In genomic region chrX:37785569-37785968, GRCh38 we compare ENCODE assay signal across 15 cellular contexts. TPM values are rescaled to one million over a fixed set of nuclear protein-coding genes. Genes with fewer than 3 reads are reported as not detected.
DNase-seq lines count a peak whose midpoint lies in the region; ATAC-seq and TF ChIP-seq lines count a peak whose summit lies in the region.
"Had no signal": no experiment of that assay in that cellular context is flagged by ENCODE, and none has a peak within 500 bp of the region (broad histone marks: within the 10 kb centered on the region; RNA-seq: fewer than 3 reads in every experiment).

No MANE protein-coding gene starts in this region.

- no peaks in the 10 kb centered on the region for H3K4me1 ChIP-seq in PC-3 (ENCODE audit: insufficient read depth, low read length)
- H3K4me1 ChIP-seq: colonic mucosa, Peyer's patch, uterus had no signal

- H3K4me3 ChIP-seq in PC-3 (ENCODE audit: low read length) (no peak overlapping the region), fibroblast of mammary gland (ENCODE audit: control insufficient read depth, low read depth, low read length) (no peak overlapping the region)
- H3K4me3 ChIP-seq: colonic mucosa, Peyer's patch, uterus had no signal

- no peak overlapping the region for H3K27ac ChIP-seq in PC-3 (ENCODE audit: low read length)
- H3K27ac ChIP-seq: colonic mucosa, uterus, VCaP had no signal

- H2AFZ ChIP-seq in PC-3 (ENCODE audit: low read length) = no peak overlapping the region

- no peaks in the 10 kb centered on the region for H3K9me3 ChIP-seq in PC-3 (ENCODE audit: low read length)
- H3K9me3 ChIP-seq: colonic mucosa, Peyer's patch, uterus had no signal

- H3K4me2 ChIP-seq in PC-3 (ENCODE audit: low read length) = no peak overlapping the region

- H3K36me3 ChIP-seq in PC-3 (ENCODE audit: low read depth, low read length) = no peaks in the 10 kb centered on the region
- H3K36me3 ChIP-seq: colonic mucosa, Peyer's patch, uterus had no signal

- POLR2A ChIA-PET in PC-3 (lab: Charles Lee; ENCODE audit: unreplicated experiment) = no interaction called here

- DNase-seq in AML-193 (lab: John Stamatoyannopoulos, UW) = peak; percentile 75 to 81
- DNase-seq in HT1080 (ENCODE audit: low read depth) = peak; percentile 54
- DNase-seq in PC-3 = peak; percentile 33
- peak; percentile 1 for DNase-seq in fibroblast of mammary gland (ENCODE audit: low read depth)
- no peak for DNase-seq in HK-2 (ENCODE audit: unreplicated experiment)
- no peak for DNase-seq in NCI-H748 treated with DMSO at 0.1 percent for 48 hours (lab: John Stamatoyannopoulos, UW)
- no peak for DNase-seq in T1000 (lab: John Stamatoyannopoulos, UW)
- DNase-seq: colonic mucosa, EL, NCI-H2081 treated with DMSO at 0.1 percent for 48 hours, Peyer's patch, uterus had no signal

- TF ChIP-seq CTCF in PC-3 (conservative IDR thresholded peaks at IDR 0.05; ENCODE audit: low read depth, low read length) (no peak), fibroblast of mammary gland (conservative IDR thresholded peaks at IDR 0.05; ENCODE audit: control insufficient read depth, insufficient read depth, low read depth, low read length) (no peak)

- H3K79me2 ChIP-seq in PC-3 (ENCODE audit: low read length) = no peaks in the 10 kb centered on the region

- no peak overlapping the region for H3K9ac ChIP-seq in PC-3 (ENCODE audit: low read length)

- no peaks in the 10 kb centered on the region for H3F3A ChIP-seq in PC-3 (ENCODE audit: low read length, unreplicated experiment)

- no peaks in the 10 kb centered on the region for H4K20me1 ChIP-seq in PC-3 (ENCODE audit: low read length)

- H3K9me2 ChIP-seq in PC-3 (replicated peaks; ENCODE audit: low read length) = no peaks in the 10 kb centered on the region

- BruUV-seq in PC-3 (replicated peaks; lab: Mats Ljungman, UMichigan) = no TSS peak

- ATAC-seq in PC-3 (no peak), HG02970 (IDR thresholded peaks at IDR 0.05; ENCODE audit: low FRiP score, unreplicated experiment) (no peak)
- ATAC-seq: activated naive CD4-positive, alpha-beta T cell treated with anti-CD3 and anti-CD28 coated beads, Interleukin-2, amount 50 U/mL, for 72 hours had no signal

- H3K27me3 ChIP-seq in PC-3 (ENCODE audit: low read length) = no peaks in the 10 kb centered on the region
- H3K27me3 ChIP-seq: colonic mucosa, Peyer's patch, uterus had no signal

- CTCF ChIA-PET in PC-3 (lab: Charles Lee) = interaction anchor here (0.6 kb wide), 1 partner anchor 43 kb away, joined by 3 read pairs; no protein-coding TSS in a partner anchor

- intact Hi-C loops in PC-3 (cut with micrococcal nuclease) = no loop called here

RNA-seq across cellular contexts. Expression of gene CYBB, which starts 5.7 kb away (rescaled TPM):
- total RNA-seq in HT1080 (2014; rRNA removed; shearing (Covaris generic)) = 0.13 TPM in 1 of 2 replicates, not detected in the other
- polyA plus RNA-seq in HT1080 (2015; cell fraction: cytosol; rRNA removed) = 0.02 and 0.07 TPM in 2 replicates
- polyA plus RNA-seq in HT1080 (2015; cell fraction: nucleus; rRNA removed) = 0.02 TPM in 1 of 2 replicates, not detected in the other
- total RNA-seq in PC-3 (2014; rRNA removed) = 0.40 and 0.46 TPM in 2 replicates

Comparison
In these comparisons a context has a peak if more than half of its experiments do, and no peak if none do; other contexts are left out.
1. DNase-seq: peak in AML-193 (2 of 2), HT1080 (single experiment), PC-3 (single experiment) and fibroblast of mammary gland (single experiment); none in HK-2 (single experiment), NCI-H748 treated with DMSO at 0.1 percent for 48 hours (single experiment) and T1000 (single experiment).